In the genomic region with DNA sequence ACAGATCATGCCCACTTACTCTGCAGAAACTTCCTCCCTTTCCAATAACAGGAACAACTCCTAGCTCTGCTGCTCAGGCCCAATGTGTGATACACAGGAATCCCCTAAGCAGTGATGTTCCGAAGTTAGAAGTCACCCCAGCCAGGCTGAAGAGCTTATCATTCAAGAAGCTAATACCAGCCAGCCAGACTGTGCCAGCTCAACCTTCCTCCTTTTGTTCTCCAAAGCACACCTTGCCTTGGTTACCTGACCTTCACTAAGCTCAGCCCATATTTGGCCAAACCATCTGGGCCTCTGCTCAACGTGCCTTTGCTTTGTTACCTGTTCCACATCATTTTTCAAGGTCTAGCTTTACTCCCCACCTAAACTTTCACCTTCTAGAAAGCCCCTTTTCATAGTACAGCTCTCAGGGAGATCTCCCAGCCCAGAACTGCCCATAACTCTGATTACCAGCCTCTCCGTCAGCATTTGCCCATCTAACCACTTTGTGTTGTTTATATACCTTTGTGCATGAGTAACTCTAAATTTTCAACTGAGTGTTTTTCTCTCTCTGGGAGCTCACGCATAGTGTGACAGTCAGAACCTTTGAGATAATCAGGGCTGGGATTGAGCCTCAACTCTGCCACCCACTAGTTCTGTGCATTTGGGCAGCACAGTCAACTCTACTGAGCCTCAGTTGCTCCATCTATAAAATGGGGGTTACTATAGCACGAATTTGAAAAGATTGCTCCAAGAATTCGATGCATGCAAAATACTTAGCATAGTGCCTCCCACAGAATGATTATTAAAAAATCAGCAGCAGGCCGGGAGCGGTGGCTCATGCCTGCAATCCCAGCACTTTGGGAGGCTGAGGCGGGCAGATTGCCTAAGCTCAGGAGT, we compare ENCODE assay signal across 20 cellular contexts.
A peak's percentile ranks its signal among the peaks of the same experiment; 100 is the strongest.
DNase-seq lines count a peak whose midpoint lies in the region; ATAC-seq and TF ChIP-seq lines count a peak whose summit lies in the region.
"Had no signal": no experiment of that assay in that cellular context is flagged by ENCODE, and none has a peak within 500 bp of the region (broad histone marks: within the 10 kb centered on the region; RNA-seq: fewer than 3 reads in every experiment).

No MANE protein-coding gene starts in this region.

- H3K4me3 ChIP-seq in SJSA1: no peak overlapping the region
- no peak overlapping the region for H3K4me3 ChIP-seq in smooth muscle cell

- no peaks in the 10 kb centered on the region for H4K20me1 ChIP-seq in smooth muscle cell (ENCODE audit: low read depth)

- H3K27ac ChIP-seq in SJSA1: peak overlapping the region; percentile 95
- peak overlapping the region; percentile 95 for H3K27ac ChIP-seq in smooth muscle cell (ENCODE audit: low read depth)
- H3K27ac ChIP-seq in caudate nucleus (ENCODE audit: low read depth, low read length): no peak overlapping the region
- H3K27ac ChIP-seq: VCaP had no signal

- H3K79me2 ChIP-seq in smooth muscle cell (ENCODE audit: low read depth): no peaks in the 10 kb centered on the region

- H3F3A ChIP-seq in smooth muscle cell (ENCODE audit: low read depth): peaks cover 10% of the 10 kb centered on the region

- H3K9me3 ChIP-seq in SJSA1 (replicated peaks): no peaks in the 10 kb centered on the region
- no peaks in the 10 kb centered on the region for H3K9me3 ChIP-seq in smooth muscle cell (replicated peaks; ENCODE audit: low read depth)

- TF ChIP-seq CTCF in smooth muscle cell (IDR thresholded peaks at IDR 0.05; ENCODE audit: borderline replicate concordance, insufficient read depth, poor library complexity, severe bottlenecking): no peak

- H3K27me3 ChIP-seq in SJSA1 (replicated peaks) (no peaks in the 10 kb centered on the region), smooth muscle cell (ENCODE audit: low read depth) (no peaks in the 10 kb centered on the region)

- H3K9ac ChIP-seq in smooth muscle cell (ENCODE audit: low read depth): no peak overlapping the region

- no peak for ATAC-seq in HG03045 (IDR thresholded peaks at IDR 0.05; ENCODE audit: unreplicated experiment)
- ATAC-seq: activated naive CD8-positive, alpha-beta T cell treated with anti-CD3 and anti-CD28 coated beads, Interleukin-2, amount 50 U/mL, for 24 hours; effector memory CD8-positive, alpha-beta T cell had no signal

- H2AFZ ChIP-seq in smooth muscle cell (ENCODE audit: low read depth): no peak overlapping the region

- peaks cover 35% of the 10 kb centered on the region for H3K4me1 ChIP-seq in SJSA1 (replicated peaks)
- H3K4me1 ChIP-seq in smooth muscle cell (ENCODE audit: low read depth): peaks cover 8% of the 10 kb centered on the region

- 90% methylated on average over 9 of the region's 9 CpGs for WGBS in smooth muscle cell (ENCODE audit: low lambda C conversion rate)

- H3K4me2 ChIP-seq in smooth muscle cell: peak overlapping the region; percentile 76

- H3K36me3 ChIP-seq in SJSA1 (no peaks in the 10 kb centered on the region), smooth muscle cell (ENCODE audit: low read depth) (no peaks in the 10 kb centered on the region)

- DNase-seq in CD1c-positive myeloid dendritic cell (ENCODE audit: extremely low spot score): peak; percentile 60
- peak in 1 of 2 experiments; percentile 67 for DNase-seq in SJSA1 (ENCODE audit: low read depth in 1 of 2, low spot score in 2 of 2)
- DNase-seq in fibroblast of gingiva (ENCODE audit: low read depth): peak; percentile 37
- no peak for DNase-seq in smooth muscle cell (lab: John Stamatoyannopoulos, UW; ENCODE audit: unreplicated experiment)
- no peak for DNase-seq in NCI-H524 (lab: John Stamatoyannopoulos, UW)
- DNase-seq in caudate nucleus (lab: John Stamatoyannopoulos, UW): no peak
- DNase-seq in NK-92 treated with Interleukin-12 subunit alpha and Interleukin-12 subunit beta, amount 100 ng/mL, for 24 hours (lab: John Stamatoyannopoulos, UW): no peak
- DNase-seq: activated CD4-positive, alpha-beta memory T cell treated with anti-CD3 and anti-CD28 coated beads, Interleukin-2, amount 10 ng/mL, durations not matched to agents 7 days and 5 days; activated naive CD8-positive, alpha-beta T cell treated with anti-CD3 and anti-CD28 coated beads, Interleukin-2, amount 50 U/mL, for 24 hours; activated T-cell treated with anti-CD3 and anti-CD28 coated beads, Interleukin-2, amount 50 U/mL, for 48 hours; central memory CD4-positive, alpha-beta T cell; DMS153; effector memory CD8-positive, alpha-beta T cell; GOT3; Karpas-422; NCI-H1417; right cardiac atrium; stimulated activated CD4-positive, alpha-beta T cell treated with anti-CD3 and anti-CD28 coated beads, Interleukin-2, amount 100 ng/mL, for 24 hours had no signal

Comparison
In these comparisons a context has a peak if more than half of its experiments do, and no peak if none do; other contexts are left out.
1. DNase-seq: peak in CD1c-positive myeloid dendritic cell (single experiment) and fibroblast of gingiva (single experiment); none in smooth muscle cell (single experiment), NCI-H524 (0 of 2), caudate nucleus (0 of 61) and NK-92 treated with Interleukin-12 subunit alpha and Interleukin-12 subunit beta, amount 100 ng/mL, for 24 hours (single experiment).